23 cellular contexts compared by ENCODE assay signal in the genomic region with DNA sequence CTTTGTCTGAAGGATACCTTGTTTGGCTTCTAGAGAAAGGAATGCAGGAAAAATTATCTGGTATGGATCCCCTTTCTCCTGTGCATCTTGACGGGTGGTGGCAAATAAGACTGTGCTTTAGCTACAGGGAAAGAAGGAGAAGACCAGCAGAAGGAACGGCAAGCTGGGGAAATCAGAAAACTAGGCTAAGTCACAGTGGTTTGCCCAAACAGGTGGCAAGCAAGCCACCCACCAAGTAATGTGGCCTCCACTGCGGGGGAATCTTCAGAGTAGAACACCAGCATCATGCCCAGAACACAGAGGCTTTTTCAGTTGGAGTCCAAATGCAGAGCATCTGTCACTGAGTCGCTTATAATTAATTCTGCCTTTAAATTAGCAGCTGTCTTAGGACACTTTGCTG.
"Had no signal": no experiment of that assay in that cellular context is flagged by ENCODE, and none has a peak within 500 bp of the region (broad histone marks: within the 10 kb centered on the region; RNA-seq: fewer than 3 reads in every experiment).

No MANE protein-coding gene starts in this region.

- DNase-seq: activated CD4-positive, alpha-beta T cell treated with anti-CD3 and anti-CD28 coated beads, Interleukin-2, amount 50 U/mL, for 48 hours; activated CD8-positive, alpha-beta T cell treated with anti-CD3 and anti-CD28 coated beads, Interleukin-2, amount 10 ng/mL, durations not matched to agents 7 days and 5 days; activated gamma-delta T cell; activated naive CD4-positive, alpha-beta T cell treated with Interleukin-2 at 50 U/mL for 16 hours; activated naive CD8-positive, alpha-beta T cell treated with anti-CD3 and anti-CD28 coated beads, Interleukin-2, amount 10 ng/mL, durations not matched to agents 7 days and 5 days; activated T-cell treated with anti-CD3 and anti-CD28 coated beads, Interleukin-2, amount 50 U/mL, for 24 hours; adrenal gland; body of pancreas; KG1; MM.1S; MV-4-11; NCI-H1092 treated with DMSO at 0.1 percent for 48 hours; NCI-H1417 treated with DMSO at 0.1 percent for 48 hours; NCI-H1930; NCI-H2081 treated with DMSO at 0.1 percent for 48 hours; NCI-H226; NCI-H446 treated with DMSO at 0.1 percent for 48 hours; NCI-H524; NCI-H69; NCI-H82; SHP77; SK-N-SH had no signal

- ATAC-seq: activated CD8-positive, alpha-beta T cell treated with anti-CD3 and anti-CD28 coated beads, Interleukin-2, amount 10 ng/mL, durations not matched to agents 7 days and 5 days; body of pancreas; Panc1 had no signal
